ENCODE assay signal across 11 cellular contexts in the genomic region with DNA sequence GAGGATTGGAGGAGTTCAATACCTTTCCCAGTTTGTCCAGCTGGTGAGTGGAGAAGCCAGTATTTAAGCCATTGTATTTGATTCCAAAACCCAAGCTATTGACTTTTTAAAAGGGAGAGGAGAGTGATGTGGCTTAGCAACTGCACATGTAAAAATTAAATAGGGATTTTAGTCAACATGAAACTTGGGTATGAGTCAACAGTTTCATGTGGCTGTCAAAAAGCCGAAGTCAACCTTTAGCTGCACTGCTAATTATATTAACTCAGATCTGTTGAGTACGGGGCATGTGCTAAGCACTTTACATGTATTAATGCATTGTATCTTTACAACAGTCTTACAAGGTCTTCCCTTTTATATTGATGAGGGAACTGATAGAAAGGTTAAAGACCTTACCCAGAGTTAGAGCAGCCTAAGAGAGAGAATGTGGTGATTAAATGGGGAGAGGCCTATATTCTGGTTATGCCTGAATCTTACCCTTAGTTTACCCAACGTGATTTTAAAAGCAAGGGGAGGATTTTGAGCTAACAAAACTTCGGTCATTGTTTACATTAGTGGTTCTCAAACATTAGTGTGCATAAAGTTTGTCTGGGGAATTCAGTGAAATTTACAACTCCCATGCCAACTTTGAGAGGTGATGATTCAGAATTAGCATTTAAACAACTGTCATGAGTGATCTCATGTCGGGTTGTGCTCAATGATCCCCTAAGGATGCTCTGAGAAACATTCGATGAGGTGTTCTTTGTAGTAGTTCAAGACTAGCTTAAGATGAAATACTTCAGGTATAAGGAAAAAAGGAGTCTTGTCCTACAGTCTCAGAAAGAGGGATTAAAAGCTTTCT. TPM values are rescaled to one million over a fixed set of nuclear protein-coding genes. Genes with fewer than 3 reads are reported as not detected.
DNase-seq lines count a peak whose midpoint lies in the region; ATAC-seq, FAIRE-seq and TF ChIP-seq lines count a peak whose summit lies in the region.
"Had no signal": no experiment of that assay in that cellular context is flagged by ENCODE, and none has a peak within 500 bp of the region (broad histone marks: within the 10 kb centered on the region; RNA-seq: fewer than 3 reads in every experiment).

No MANE protein-coding gene starts in this region.

- FAIRE-seq in GM12892 (lab: Jason Lieb, UNC) (peak; percentile 75), RCC 7860 (lab: Jason Lieb, UNC) (no peak)

- DNase-seq in GM12892 (ENCODE audit: insufficient read length) (no peak), kidney glomerular epithelial cell (lab: John Stamatoyannopoulos, UW) (no peak), RCC 7860 (ENCODE audit: low spot score) (no peak), SW480 (ENCODE audit: low spot score) (no peak)
- no peak for DNase-seq in activated CD8-positive, alpha-beta memory T cell treated with anti-CD3 and anti-CD28 coated beads, Interleukin-2, amount 50 U/mL, for 48 hours
- DNase-seq: AML-193, IMR-90, left colon had no signal

- TF ChIP-seq POLR2A in GM12892 (IDR thresholded peaks at IDR 0.05; ENCODE audit: low read depth, low read length): no peak

- ATAC-seq in GM19395 (IDR thresholded peaks at IDR 0.05; ENCODE audit: unreplicated experiment) (peak; percentile 99), HG02870 (IDR thresholded peaks at IDR 0.05; ENCODE audit: unreplicated experiment) (peak; percentile 100), HG03571 (IDR thresholded peaks at IDR 0.05; ENCODE audit: unreplicated experiment) (peak; percentile 98)
- ATAC-seq: left colon had no signal

RNA-seq across cellular contexts. Expression of gene SLC35F3, which starts 6.9 kb away (rescaled TPM):
- polyA plus RNA-seq in GM12892 (2012; ENCODE audit: missing spikeins): not detected
